Comparison of ENCODE assay signal across 1 cellular context in genomic region chr16:28326881-28327610, GRCh38.
TF ChIP-seq lines count a peak whose summit lies in the region.

No MANE protein-coding gene starts in this region.

TF ChIP-seq in SK-N-SH treated with all-trans-retinoic acid at 6 μM for 48 hours, 23 proteins besides CTCF, POLR2A, EP300 and RAD21 (continued from another document):
- TF ChIP-seq GLIS3 (CRISPR knock-in tag; IDR thresholded peaks at IDR 0.05) (no peak), ZNF8 (CRISPR knock-in tag; IDR thresholded peaks at IDR 0.05) (no peak), CSDC2 (CRISPR knock-in tag; IDR thresholded peaks at IDR 0.05) (no peak), ARNTL (CRISPR knock-in tag; IDR thresholded peaks at IDR 0.05; ENCODE audit: borderline replicate concordance, low read depth) (no peak), OSR1 (CRISPR knock-in tag; IDR thresholded peaks at IDR 0.05) (no peak), SNAI2 (CRISPR knock-in tag; IDR thresholded peaks at IDR 0.05) (no peak), BACH2 (CRISPR knock-in tag; IDR thresholded peaks at IDR 0.05; ENCODE audit: borderline replicate concordance) (no peak), ZC3H10 (CRISPR knock-in tag; IDR thresholded peaks at IDR 0.05) (no peak), TOX (CRISPR knock-in tag; IDR thresholded peaks at IDR 0.05; ENCODE audit: borderline replicate concordance) (no peak), ZFP30 (CRISPR knock-in tag; IDR thresholded peaks at IDR 0.05) (no peak)
